Comparison of ENCODE assay signal across 8 cellular contexts in the genomic region with DNA sequence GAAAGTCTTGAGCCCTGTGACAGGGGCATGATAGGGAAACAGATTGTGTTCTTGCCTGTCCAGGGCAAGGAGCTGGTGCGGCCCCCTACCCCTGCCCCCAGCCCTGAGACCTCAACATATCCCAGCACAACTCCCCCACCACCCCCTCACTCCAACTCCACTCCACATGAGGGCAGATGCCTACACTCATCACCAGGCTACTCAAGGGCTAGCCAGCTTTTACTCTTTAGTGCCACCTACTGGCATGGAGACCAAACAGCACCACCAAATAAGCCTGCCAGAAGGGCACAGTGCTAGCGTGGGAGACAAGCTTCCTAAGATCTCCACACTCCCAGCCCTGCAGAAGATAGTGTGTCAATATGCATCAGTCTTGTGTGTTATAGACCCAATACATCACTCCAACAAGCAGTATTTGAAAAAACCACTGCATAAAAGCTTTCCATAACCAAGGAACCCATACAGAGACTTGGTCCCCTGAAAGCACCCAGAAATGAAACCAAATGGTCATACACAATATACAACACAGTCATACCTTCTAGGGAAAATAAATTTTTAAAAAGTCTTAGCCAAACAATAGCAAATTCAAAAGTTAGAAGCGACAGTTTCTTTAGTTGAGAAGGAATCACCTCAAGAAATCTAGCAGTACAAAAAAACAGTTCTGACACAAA.
DNase-seq lines count a peak whose midpoint lies in the region; ATAC-seq and TF ChIP-seq lines count a peak whose summit lies in the region.

No MANE protein-coding gene starts in this region.

- peak; percentile 87 for ATAC-seq in HG02798 (IDR thresholded peaks at IDR 0.05; ENCODE audit: poor library complexity, unreplicated experiment)

- TF ChIP-seq CTCF in fibroblast of pulmonary artery (IDR thresholded peaks at IDR 0.05; ENCODE audit: low read length, missing control alignments), result peak; percentile 91

- no peak overlapping the region for H3K4me3 ChIP-seq in fibroblast of pulmonary artery (replicated peaks; ENCODE audit: low read depth, low read length)

- DNase-seq in activated gamma-delta T cell treated with Interleukin-2 at 50 U/mL for 16 hours (peak; percentile 49), activated gamma-delta T cell (lab: John Stamatoyannopoulos, UW) (no peak), NCI-H524 (lab: John Stamatoyannopoulos, UW) (peak; percentile 38 to 71), fibroblast of pulmonary artery (ENCODE audit: low read depth) (peak; percentile 63), renal cortical epithelial cell (ENCODE audit: low read depth) (peak; percentile 17), NCI-H2196 (lab: John Stamatoyannopoulos, UW; ENCODE audit: unreplicated experiment) (no peak)
- DNase-seq in activated CD8-positive, alpha-beta memory T cell treated with anti-CD3 and anti-CD28 coated beads, Interleukin-2, amount 50 U/mL, for 24 hours (ENCODE audit: extremely low read depth), result peak; percentile 12

Comparison
In these comparisons a context has a peak if more than half of its experiments do, and no peak if none do; other contexts are left out.
1. DNase-seq: peak in activated gamma-delta T cell treated with Interleukin-2 at 50 U/mL for 16 hours (single experiment), NCI-H524 (2 of 2), activated CD8-positive, alpha-beta memory T cell treated with anti-CD3 and anti-CD28 coated beads, Interleukin-2, amount 50 U/mL, for 24 hours (single experiment), fibroblast of pulmonary artery (single experiment) and renal cortical epithelial cell (single experiment); none in activated gamma-delta T cell (single experiment) and NCI-H2196 (single experiment).